28 cellular contexts compared by ENCODE assay signal in the genomic region with DNA sequence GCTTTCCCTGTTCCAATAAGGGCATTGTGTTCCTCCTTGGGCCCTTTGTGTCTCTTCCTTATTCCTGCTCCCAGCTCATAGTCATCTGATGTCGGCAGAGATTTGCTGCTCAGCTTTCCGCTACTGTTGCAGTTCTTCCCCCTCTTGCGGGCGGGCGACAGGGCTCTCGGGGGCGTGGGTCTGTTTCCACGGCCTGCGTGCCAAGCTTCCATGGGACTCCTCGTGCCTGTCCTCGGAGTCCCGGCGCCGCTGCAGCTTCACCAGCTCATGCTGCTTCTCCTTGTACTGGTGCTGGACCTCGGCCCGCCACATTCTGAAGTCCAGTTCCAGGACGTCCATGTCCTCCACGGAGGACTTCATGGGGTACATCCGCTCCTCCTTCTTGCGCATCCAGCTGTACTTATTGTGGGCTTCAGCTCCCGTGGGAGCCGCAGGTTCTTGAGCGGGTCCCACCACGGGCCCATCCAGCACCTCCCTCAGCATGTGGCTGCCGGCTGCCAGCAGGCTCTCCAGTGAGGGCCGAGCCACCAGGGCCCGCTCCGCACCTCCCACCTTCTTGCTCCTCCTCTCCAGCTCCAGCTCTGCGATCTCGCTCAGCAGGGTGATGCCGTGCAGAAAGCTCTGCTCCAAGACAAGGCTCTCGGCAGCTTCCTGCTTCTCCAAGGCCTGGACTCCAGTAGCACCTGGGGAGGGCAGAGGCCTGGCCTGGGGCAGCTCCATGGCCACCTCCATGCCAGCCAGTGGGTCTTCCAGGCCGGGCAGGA.
DNase-seq lines count a peak whose midpoint lies in the region; ATAC-seq and TF ChIP-seq lines count a peak whose summit lies in the region.
"Had no signal": no experiment of that assay in that cellular context is flagged by ENCODE, and none has a peak within 500 bp of the region (broad histone marks: within the 10 kb centered on the region; RNA-seq: fewer than 3 reads in every experiment).

No MANE protein-coding gene starts in this region.

- DNase-seq in heart left ventricle, result peak in 1 of 5 donors; percentile 63
- no peak for DNase-seq in right atrium auricular region (ENCODE audit: low spot score)
- no peak for DNase-seq in endothelial cell (ENCODE audit: low spot score)
- DNase-seq in neural progenitor cell (ENCODE audit: low spot score), result no peak
- DNase-seq in upper lobe of right lung, result no peak
- DNase-seq in esophagus squamous epithelium (lab: John Stamatoyannopoulos, UW), result no peak
- DNase-seq in middle frontal gyrus (ENCODE audit: extremely low spot score, low spot score), result no peak
- DNase-seq: activated CD4-positive, alpha-beta T cell treated with anti-CD3 and anti-CD28 coated beads, Interleukin-2, amount 50 U/mL, for 48 hours; activated CD4-positive, CD25-positive, alpha-beta regulatory T cell; activated CD8-positive, alpha-beta memory T cell treated with anti-CD3 and anti-CD28 coated beads, Interleukin-2, amount 50 U/mL, for 48 hours; AML-193; DMS53; GDM1; GM23248; NCI-H2171; NCI-H524; PC-3; SHP77 treated with DMSO at 0.1 percent for 48 hours; spleen; stimulated activated CD4-positive, alpha-beta T cell treated with anti-CD3 and anti-CD28 coated beads, Interleukin-4, amount 100 ng/mL, for 1 hour; stimulated activated naive CD8-positive, alpha-beta T cell treated with anti-CD3 and anti-CD28 coated beads, Interleukin-15, Interleukin-2, amounts not matched to agents 100 U/mL and 50 U/mL, for 24 hours; SW 1271; T1000; thyroid gland had no signal

- ATAC-seq in heart left ventricle (no peak), upper lobe of right lung (peak; percentile 4), GM19035 (IDR thresholded peaks at IDR 0.05; ENCODE audit: unreplicated experiment) (no peak)
- ATAC-seq: activated T-helper 17 cell treated with anti-CD3 and anti-CD28 coated beads, Interleukin-2, amount 50 U/mL, for 72 hours; stimulated activated naive CD8-positive, alpha-beta T cell treated with anti-CD3 and anti-CD28 coated beads, Interleukin-15, Interleukin-2, amounts not matched to agents 100 U/mL and 50 U/mL, for 24 hours had no signal

- no peak for TF ChIP-seq CTCF in heart left ventricle (IDR thresholded peaks at IDR 0.05)
- no peak for TF ChIP-seq CTCF in right atrium auricular region (IDR thresholded peaks at IDR 0.05)
- TF ChIP-seq CTCF in endothelial cell (IDR thresholded peaks at IDR 0.05; ENCODE audit: unreplicated experiment), result no peak
- no peak for TF ChIP-seq CTCF in neural progenitor cell (IDR thresholded peaks at IDR 0.05)
- no peak for TF ChIP-seq CTCF in upper lobe of right lung (IDR thresholded peaks at IDR 0.05)
- TF ChIP-seq CTCF in esophagus squamous epithelium (IDR thresholded peaks at IDR 0.05), result no peak

- no peak overlapping the region for H3K9ac ChIP-seq in neural progenitor cell
- H3K9ac ChIP-seq: GM23248 had no signal

- H3F3A ChIP-seq in neural progenitor cell (ENCODE audit: low read depth), result no peaks in the 10 kb centered on the region

- intact Hi-C loops in heart left ventricle (cut with DNase I) (loop anchor here in 8 of 10 donors (5.0 to 10.0 kb wide), 5 partner anchors 112 to 212 kb away; partner anchors contain the start of gene TBC1D9 (in 4 of the 8)), upper lobe of right lung (cut with DNase I) (no loop called here), esophagus squamous epithelium (cut with DNase I) (no loop called here)

- H3K36me3 Mint-ChIP-seq in endothelial cell (ENCODE audit: low read depth, unreplicated experiment) (peaks cover 8% of the 10 kb centered on the region), neural progenitor cell (peaks cover 15% of the 10 kb centered on the region)
- H3K36me3 Mint-ChIP-seq: activated naive CD8-positive, alpha-beta T cell had no signal

- H3K9me3 Mint-ChIP-seq in endothelial cell (ENCODE audit: unreplicated experiment) (no peaks in the 10 kb centered on the region), neural progenitor cell (no peaks in the 10 kb centered on the region)
- H3K9me3 Mint-ChIP-seq: activated T-helper 17 cell treated with anti-CD3 and anti-CD28 coated beads, Interleukin-2, amount 50 U/mL, for 72 hours; central memory CD8-positive, alpha-beta T cell had no signal

- H3K4me2 ChIP-seq in neural progenitor cell, result no peak overlapping the region

- H4K20me1 ChIP-seq in neural progenitor cell (ENCODE audit: low read depth), result no peaks in the 10 kb centered on the region

- TF ChIP-seq POLR2A in heart left ventricle (IDR thresholded peaks at IDR 0.05) (no peak), esophagus squamous epithelium (IDR thresholded peaks at IDR 0.05) (no peak)

- H3K27ac ChIP-seq in heart left ventricle, result peak overlapping the region in 7 of 12 donors; percentile 3 to 71 (median 44)
- H3K27ac ChIP-seq in right atrium auricular region, result no peak overlapping the region
- no peak overlapping the region for H3K27ac ChIP-seq in neural progenitor cell
- peak overlapping the region; percentile 60 for H3K27ac ChIP-seq in upper lobe of right lung
- no peak overlapping the region for H3K27ac ChIP-seq in esophagus squamous epithelium
- H3K27ac ChIP-seq: GM23248, thyroid gland had no signal

- no peak overlapping the region for H2AFZ ChIP-seq in neural progenitor cell (replicated peaks)
- H2AFZ ChIP-seq: GM23248 had no signal

- H3K4me3 ChIP-seq in heart left ventricle (no peak overlapping the region), right atrium auricular region (no peak overlapping the region), neural progenitor cell (no peak overlapping the region), upper lobe of right lung (no peak overlapping the region), esophagus squamous epithelium (no peak overlapping the region)
- H3K4me3 ChIP-seq: GM23248, thyroid gland had no signal

- H3K9me3 ChIP-seq in heart left ventricle (no peaks in the 10 kb centered on the region), right atrium auricular region (no peaks in the 10 kb centered on the region), neural progenitor cell (ENCODE audit: low read depth) (no peaks in the 10 kb centered on the region), upper lobe of right lung (no peaks in the 10 kb centered on the region), esophagus squamous epithelium (no peaks in the 10 kb centered on the region)
- H3K9me3 ChIP-seq: spleen, thyroid gland had no signal

- H3K27me3 Mint-ChIP-seq in endothelial cell (ENCODE audit: unreplicated experiment) (peaks cover 14% of the 10 kb centered on the region), neural progenitor cell (ENCODE audit: insufficient read depth, low read depth) (no peaks in the 10 kb centered on the region)
- H3K27me3 Mint-ChIP-seq: activated naive CD8-positive, alpha-beta T cell had no signal

- H3K4me3 Mint-ChIP-seq in endothelial cell (ENCODE audit: unreplicated experiment), result no peak overlapping the region
- H3K4me3 Mint-ChIP-seq in neural progenitor cell, result no peak overlapping the region
- H3K4me3 Mint-ChIP-seq: activated naive CD8-positive, alpha-beta T cell; activated T-helper 17 cell treated with anti-CD3 and anti-CD28 coated beads, Interleukin-2, amount 50 U/mL, for 72 hours; central memory CD8-positive, alpha-beta T cell had no signal

- H3K4me1 Mint-ChIP-seq in endothelial cell (ENCODE audit: unreplicated experiment), result peaks cover 18% of the 10 kb centered on the region
- H3K4me1 Mint-ChIP-seq in neural progenitor cell, result peaks cover 15% of the 10 kb centered on the region
- H3K4me1 Mint-ChIP-seq: activated T-helper 17 cell treated with anti-CD3 and anti-CD28 coated beads, Interleukin-2, amount 50 U/mL, for 72 hours; central memory CD8-positive, alpha-beta T cell had no signal

- WGBS in heart left ventricle, 4 donors, result 95 to 96% (median 96%) methylated on average over 31 to 33 of the region's 33 CpGs
- 97 to 98% methylated on average over 18 to 19 of the region's 33 CpGs for WGBS in esophagus squamous epithelium, 2 donors

- H3K27me3 ChIP-seq in heart left ventricle (no peaks in the 10 kb centered on the region), right atrium auricular region (no peaks in the 10 kb centered on the region), neural progenitor cell (no peaks in the 10 kb centered on the region), upper lobe of right lung (no peaks in the 10 kb centered on the region), esophagus squamous epithelium (no peaks in the 10 kb centered on the region)
- H3K27me3 ChIP-seq: spleen, thyroid gland had no signal

- H3K79me2 ChIP-seq in neural progenitor cell (ENCODE audit: low read depth), result no peaks in the 10 kb centered on the region

- H3K27ac Mint-ChIP-seq in endothelial cell (ENCODE audit: unreplicated experiment) (peak overlapping the region; percentile 14), neural progenitor cell (peak overlapping the region; percentile 1)
- H3K27ac Mint-ChIP-seq: activated naive CD8-positive, alpha-beta T cell; activated T-helper 17 cell treated with anti-CD3 and anti-CD28 coated beads, Interleukin-2, amount 50 U/mL, for 72 hours had no signal

- H3K4me1 ChIP-seq in heart left ventricle, result peaks cover 0 to 26% (median 5%) of the 10 kb centered on the region in 12 donors
- peaks cover 0 to 6% of the 10 kb centered on the region in 2 donors for H3K4me1 ChIP-seq in right atrium auricular region
- peaks cover 26% of the 10 kb centered on the region for H3K4me1 ChIP-seq in neural progenitor cell
- H3K4me1 ChIP-seq in upper lobe of right lung, result no peaks in the 10 kb centered on the region
- H3K4me1 ChIP-seq in esophagus squamous epithelium, result no peaks in the 10 kb centered on the region
- H3K4me1 ChIP-seq: thyroid gland had no signal

- H3K36me3 ChIP-seq in heart left ventricle (peaks cover 0 to 63% (median 40%) of the 10 kb centered on the region in 9 donors), right atrium auricular region (peaks cover 12% of the 10 kb centered on the region), neural progenitor cell (no peaks in the 10 kb centered on the region), upper lobe of right lung (peaks cover 16% of the 10 kb centered on the region), esophagus squamous epithelium (peaks cover 0 to 78% (median 14%) of the 10 kb centered on the region in 3 donors)
- H3K36me3 ChIP-seq: thyroid gland had no signal

Comparison
In these comparisons a context has a peak if more than half of its experiments do, and no peak if none do; other contexts are left out.
1. H3K27ac ChIP-seq: peak in heart left ventricle (7 of 12) and upper lobe of right lung (single experiment); none in right atrium auricular region (0 of 2), neural progenitor cell (single experiment) and esophagus squamous epithelium (0 of 4).
2. intact Hi-C loops: an anchor here in heart left ventricle (5.0 to 10.0 kb wide); none called in upper lobe of right lung and esophagus squamous epithelium.